28 cellular contexts compared by ENCODE assay signal in the genomic region with DNA sequence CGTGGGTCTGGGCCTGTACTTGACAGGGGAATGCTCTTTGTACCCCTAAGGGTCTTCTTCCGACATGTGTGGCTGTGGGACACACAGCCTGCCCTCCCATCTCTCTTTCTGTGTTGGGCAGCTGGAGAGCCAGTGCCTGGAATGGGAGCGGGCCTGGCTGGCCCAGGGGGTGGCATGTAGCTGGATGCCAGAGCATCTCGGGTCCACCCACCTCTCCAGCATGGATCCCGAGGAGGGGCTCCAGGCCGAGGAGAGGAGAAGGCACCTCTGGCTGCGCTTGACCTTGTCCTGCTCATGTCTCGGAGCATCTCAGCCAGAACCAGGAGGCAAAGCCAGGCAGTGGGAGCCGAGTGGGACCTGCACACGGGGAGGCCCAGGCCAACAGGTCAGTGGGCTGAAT. TPM values are rescaled to one million over a fixed set of nuclear protein-coding genes. Genes with fewer than 3 reads are reported as not detected.
"Had no signal": no experiment of that assay in that cellular context is flagged by ENCODE, and none has a peak within 500 bp of the region (broad histone marks: within the 10 kb centered on the region; RNA-seq: fewer than 3 reads in every experiment).

No MANE protein-coding gene starts in this region.

- DNase-seq: activated CD4-positive, alpha-beta T cell treated with anti-CD3 and anti-CD28 coated beads for 1 hour; activated CD4-positive, alpha-beta T cell treated with anti-CD3 and anti-CD28 coated beads for 4 hours; activated CD4-positive, alpha-beta T cell treated with anti-CD3 and anti-CD28 coated beads, Interleukin-2, amount 10 ng/mL, durations not matched to agents 7 days and 5 days; activated CD4-positive, alpha-beta T cell treated with anti-CD3 and anti-CD28 coated beads, Interleukin-2, amount 50 U/mL, for 4 hours; activated CD8-positive, alpha-beta memory T cell treated with anti-CD3 and anti-CD28 coated beads for 24 hours; activated CD8-positive, alpha-beta T cell treated with anti-CD3 and anti-CD28 coated beads for 36 hours; activated effector memory CD4-positive, alpha-beta T cell treated with Interleukin-2 at 50 U/mL for 16 hours; activated gamma-delta T cell treated with Interleukin-2 at 50 U/mL for 16 hours; activated naive CD4-positive, alpha-beta T cell treated with anti-CD3 and anti-CD28 coated beads, Interleukin-2, amount 50 U/mL, for 16 hours; activated naive CD4-positive, alpha-beta T cell treated with Interleukin-2 at 50 U/mL for 16 hours; activated T-cell treated with anti-CD3 and anti-CD28 coated beads, Interleukin-2, amount 50 U/mL, for 4 hours; amniotic stem cell; anterior cingulate cortex; body of pancreas; central memory CD4-positive, alpha-beta T cell; cerebellar nuclear complex; colonic mucosa; effector CD8-positive, alpha-beta T cell; esophagus squamous epithelium; foreskin melanocyte; heart right ventricle; T-helper 1 cell; T-helper 17 cell; T1000 had no signal

- H3K27me3 ChIP-seq: body of pancreas, colonic mucosa had no signal

- H3K36me3 ChIP-seq: colonic mucosa, esophagus squamous epithelium, gastroesophageal sphincter, heart right ventricle had no signal

- H3K9me3 ChIP-seq: body of pancreas, colonic mucosa, esophagus squamous epithelium, heart right ventricle had no signal

- H3K4me3 ChIP-seq: body of pancreas, colonic mucosa, esophagus squamous epithelium, gastroesophageal sphincter, heart right ventricle had no signal

- H3K27ac ChIP-seq: body of pancreas, colonic mucosa, epithelial cell of prostate, esophagus squamous epithelium, gastroesophageal sphincter, heart right ventricle had no signal

- H3K4me1 ChIP-seq: body of pancreas, colonic mucosa, gastroesophageal sphincter, heart right ventricle had no signal

- FAIRE-seq: endometrium, endothelial cell of umbilical vein had no signal

RNA-seq across cellular contexts. Expression of gene CDH4, which starts 16.0 kb away (rescaled TPM):
- total RNA-seq: activated CD4-positive, alpha-beta T cell treated with anti-CD3 and anti-CD28 coated beads, Interleukin-2, amount 10 ng/mL, durations not matched to agents 7 days and 5 days had no signal
